ENCODE assay signal across 16 cellular contexts in genomic region chr17:50052241-50052788, GRCh38. TPM values are rescaled to one million over a fixed set of nuclear protein-coding genes. Genes with fewer than 3 reads are reported as not detected.
DNase-seq lines count a peak whose midpoint lies in the region; ATAC-seq, FAIRE-seq and TF ChIP-seq lines count a peak whose summit lies in the region.
"Had no signal": no experiment of that assay in that cellular context is flagged by ENCODE, and none has a peak within 500 bp of the region (broad histone marks: within the 10 kb centered on the region; RNA-seq: fewer than 3 reads in every experiment).

No MANE protein-coding gene starts in this region.

- H3K36me3 ChIP-seq in mesenchymal stem cell (ENCODE audit: control insufficient read depth in 1 of 2, insufficient read depth in 2 of 2, low read depth in 1 of 2, low read length in 2 of 2), result no peaks in the 10 kb centered on the region
- H3K36me3 ChIP-seq in SJCRH30, result no peaks in the 10 kb centered on the region

- H3K4me1 ChIP-seq in mesenchymal stem cell (ENCODE audit: control insufficient read depth, insufficient read depth, low read depth, low read length) (peaks cover 50% of the 10 kb centered on the region), SJCRH30 (peaks cover 44% of the 10 kb centered on the region)

- H3K4me3 ChIP-seq in mesenchymal stem cell (ENCODE audit: insufficient read depth in 1 of 2, low read depth in 1 of 2, low read length in 2 of 2) (no peak overlapping the region), SJCRH30 (no peak overlapping the region)
- H3K4me3 ChIP-seq: SK-N-MC had no signal

- CTCF ChIA-PET in RWPE1 (lab: Yijun Ruan, JAX), result interaction anchor here (3.6 kb wide), 1 partner anchor 25 kb away, joined by 13 read pairs; no protein-coding TSS in a partner anchor

- peak overlapping the region; percentile 90 for H2BK120ac ChIP-seq in mesenchymal stem cell (ENCODE audit: low read depth, low read length)

- H2AK5ac ChIP-seq in mesenchymal stem cell (ENCODE audit: low read length, severe bottlenecking), result peak overlapping the region; percentile 87

- H3K79me1 ChIP-seq in mesenchymal stem cell (replicated peaks; ENCODE audit: low read length, poor library complexity, severe bottlenecking), result no peaks in the 10 kb centered on the region

- TF ChIP-seq CTCF in RWPE1 (conservative IDR thresholded peaks at IDR 0.05; ENCODE audit: low read depth), result no peak

- no peak overlapping the region for H2AFZ ChIP-seq in mesenchymal stem cell (ENCODE audit: low read depth, low read length)

- peak overlapping the region; percentile 14 for H2BK5ac ChIP-seq in mesenchymal stem cell (ENCODE audit: low read depth, low read length, poor library complexity, severe bottlenecking)

- peak overlapping the region; percentile 94 for H2BK15ac ChIP-seq in mesenchymal stem cell (ENCODE audit: low read depth, poor library complexity, severe bottlenecking)

- no peak overlapping the region for H3K4me2 ChIP-seq in mesenchymal stem cell (ENCODE audit: low read length, poor library complexity, severe bottlenecking)

- no peak overlapping the region for H4K8ac ChIP-seq in mesenchymal stem cell (ENCODE audit: low read length)

- H3K9me3 ChIP-seq in mesenchymal stem cell (ENCODE audit: control insufficient read depth, low read length) (no peaks in the 10 kb centered on the region), SJCRH30 (replicated peaks) (no peaks in the 10 kb centered on the region)

- no peak for ATAC-seq in GM19395 (IDR thresholded peaks at IDR 0.05; ENCODE audit: unreplicated experiment)
- ATAC-seq: esophagus mucosa had no signal

- peak overlapping the region; percentile 29 to 73 for H3K18ac ChIP-seq in mesenchymal stem cell (ENCODE audit: low read depth in 1 of 2, low read length in 2 of 2)

- H3K27ac ChIP-seq in RWPE1 (peak overlapping the region; percentile 100), mesenchymal stem cell (ENCODE audit: low read length, poor library complexity, severe bottlenecking) (peak overlapping the region; percentile 83), SJCRH30 (no peak overlapping the region)
- H3K27ac ChIP-seq: SK-N-MC had no signal

- H3K4ac ChIP-seq in mesenchymal stem cell (ENCODE audit: low read depth in 1 of 2, low read length in 2 of 2), result peak overlapping the region; percentile 30 to 41

- H3K14ac ChIP-seq in mesenchymal stem cell (ENCODE audit: low read length in 2 of 2), result no peak overlapping the region

- 97% methylated on average over 5 of the region's 6 CpGs for WGBS in mesenchymal stem cell

- H3K27me3 ChIP-seq in mesenchymal stem cell (ENCODE audit: control insufficient read depth in 1 of 2, insufficient read depth in 1 of 2, low read length in 2 of 2), result no peaks in the 10 kb centered on the region
- no peaks in the 10 kb centered on the region for H3K27me3 ChIP-seq in SJCRH30

- no peak for FAIRE-seq in GM19239 (lab: Jason Lieb, UNC)

- H2BK12ac ChIP-seq in mesenchymal stem cell (ENCODE audit: low read length in 2 of 2), result peak overlapping the region; percentile 69 to 83

- DNase-seq in DMS153 treated with DMSO at 0.1 percent for 48 hours (lab: John Stamatoyannopoulos, UW; ENCODE audit: unreplicated experiment) (peak; percentile 81), NCI-H1105 (lab: John Stamatoyannopoulos, UW) (peak; percentile 16), RWPE1 (ENCODE audit: low spot score) (no peak), mesenchymal stem cell (no peak), D341Med (ENCODE audit: low spot score) (no peak), GM19239 (ENCODE audit: insufficient read length, low spot score) (no peak), SJCRH30 (no peak)
- DNase-seq: activated CD4-positive, alpha-beta T cell treated with anti-CD3 and anti-CD28 coated beads for 4 hours; activated effector memory CD4-positive, alpha-beta T cell treated with anti-CD3 and anti-CD28 coated beads, Interleukin-2, amount 50 U/mL, for 16 hours; cerebellar nuclear complex; stimulated activated naive CD8-positive, alpha-beta T cell treated with anti-CD3 and anti-CD28 coated beads, Interleukin-15, amount 100 ng/mL, for 72 hours had no signal

- H3K9ac ChIP-seq in mesenchymal stem cell (ENCODE audit: low read length), result no peak overlapping the region

- POLR2A ChIA-PET in RWPE1 (lab: Yijun Ruan, JAX; ENCODE audit: low non-redundant PET), result no interaction called here

- no peak overlapping the region for H3K23ac ChIP-seq in mesenchymal stem cell (ENCODE audit: low read length in 2 of 2)

- H4K91ac ChIP-seq in mesenchymal stem cell (ENCODE audit: low read length), result peak overlapping the region; percentile 76

RNA-seq across cellular contexts. Expression of gene ITGA3, which starts 3.6 kb away (rescaled TPM):
- polyA plus RNA-seq in mesenchymal stem cell (2013, experiment 1 of 2), result 136 TPM
- polyA plus RNA-seq in mesenchymal stem cell (2013, experiment 2 of 2), result 138 TPM
- 2.9 and 3.7 TPM in 2 replicates for total RNA-seq in SJCRH30 (2014; rRNA removed; shearing (Covaris generic))

RNA-seq across cellular contexts. Expression of gene PDK2, which starts 42.8 kb away (rescaled TPM):
- 43.1 TPM for polyA plus RNA-seq in mesenchymal stem cell (2013, experiment 1 of 2)
- 39.6 TPM for polyA plus RNA-seq in mesenchymal stem cell (2013, experiment 2 of 2)
- total RNA-seq in SJCRH30 (2014; rRNA removed; shearing (Covaris generic)), result 10.7 and 12.5 TPM in 2 replicates

RNA-seq across cellular contexts. Expression of gene DLX3, which starts 57.3 kb away (rescaled TPM):
- polyA plus RNA-seq in mesenchymal stem cell (2013, experiment 1 of 2), result 0.01 TPM
- not detected for polyA plus RNA-seq in mesenchymal stem cell (2013, experiment 2 of 2)
- not detected in 2 replicates for total RNA-seq in SJCRH30 (2014; rRNA removed; shearing (Covaris generic))
- total RNA-seq: NCI-H460 had no signal
- polyA plus RNA-seq: CD8-positive, alpha-beta memory T cell had no signal

Comparison
In these comparisons a context has a peak if more than half of its experiments do, and no peak if none do; other contexts are left out.
1. DNase-seq: peak in DMS153 treated with DMSO at 0.1 percent for 48 hours (single experiment) and NCI-H1105 (single experiment); none in RWPE1 (single experiment), mesenchymal stem cell (single experiment), D341Med (single experiment), GM19239 (single experiment) and SJCRH30 (0 of 2).